In genomic region chr10:5647507-5648240, GRCh38 we compare ENCODE assay signal across 1 cellular context.
TF ChIP-seq lines count a peak whose summit lies in the region.

No MANE protein-coding gene starts in this region.

TF ChIP-seq in HepG2, 621 proteins besides CTCF, POLR2A, EP300 and RAD21:
- TF ChIP-seq SRF (IDR thresholded peaks at IDR 0.05; ENCODE audit: low read depth, low read length) (no peak), SALL2 (CRISPR knock-in tag; IDR thresholded peaks at IDR 0.05) (no peak), ZNF234 (CRISPR knock-in tag; conservative IDR thresholded peaks at IDR 0.05) (no peak), REPIN1 (CRISPR knock-in tag; IDR thresholded peaks at IDR 0.05; ENCODE audit: borderline replicate concordance, low read depth) (no peak), ZNF296 (CRISPR knock-in tag; conservative IDR thresholded peaks at IDR 0.05) (no peak)
